Comparison of ENCODE assay signal across 8 cellular contexts in genomic region chr7:41134242-41134872, GRCh38.
A peak's percentile ranks its signal among the peaks of the same experiment; 100 is the strongest.
DNase-seq lines count a peak whose midpoint lies in the region; ATAC-seq, FAIRE-seq and TF ChIP-seq lines count a peak whose summit lies in the region.

No MANE protein-coding gene starts in this region.

- no peak for TF ChIP-seq CTCF in left lung (IDR thresholded peaks at IDR 0.05)

- peak overlapping the region in 1 of 2 donors; percentile 35 for H3K27ac ChIP-seq in left lung

- CTCF ChIA-PET in HEK293T (lab: Yijun Ruan, JAX): no interaction called here

- POLR2A ChIA-PET in HEK293T (lab: Yijun Ruan, JAX): no interaction called here

- FAIRE-seq in GM18507 (lab: Jason Lieb, UNC): peak; percentile 70

- no peaks in the 10 kb centered on the region for H3K9me3 ChIP-seq in left lung

- H3K27me3 ChIP-seq in left lung: no peaks in the 10 kb centered on the region

- peak; percentile 72 for ATAC-seq in left lung

- DNase-seq in GM18507 (ENCODE audit: extremely low spot score, insufficient read length, low read depth): no peak
- no peak for DNase-seq in HEK293T (ENCODE audit: extremely low spot score)
- DNase-seq in NAMALWA (ENCODE audit: low spot score): peak; percentile 24
- DNase-seq in left lung: no peak
- DNase-seq in NCI-H510A (lab: John Stamatoyannopoulos, UW): no peak
- no peak for DNase-seq in NCI-H748 treated with DMSO at 0.1 percent for 48 hours (lab: John Stamatoyannopoulos, UW)
- no peak for DNase-seq in NCI-H2107 (lab: John Stamatoyannopoulos, UW)
- DNase-seq in SIG-M5 (lab: John Stamatoyannopoulos, UW): no peak

- no peaks in the 10 kb centered on the region for H3K36me3 ChIP-seq in left lung

- intact Hi-C loops in left lung (cut with DNase I): no loop called here

- H3K4me3 ChIP-seq in left lung: no peak overlapping the region

- H3K4me1 ChIP-seq in left lung: no peaks in the 10 kb centered on the region

TF ChIP-seq in HEK293T, 16 proteins besides CTCF, POLR2A, EP300 and RAD21:
- TF ChIP-seq PKNOX1 (IDR thresholded peaks at IDR 0.05) (peak; percentile 51; the same call in 1 of the 2 replicates), FOXK2 (IDR thresholded peaks at IDR 0.05) (no peak)
